In the genomic region with DNA sequence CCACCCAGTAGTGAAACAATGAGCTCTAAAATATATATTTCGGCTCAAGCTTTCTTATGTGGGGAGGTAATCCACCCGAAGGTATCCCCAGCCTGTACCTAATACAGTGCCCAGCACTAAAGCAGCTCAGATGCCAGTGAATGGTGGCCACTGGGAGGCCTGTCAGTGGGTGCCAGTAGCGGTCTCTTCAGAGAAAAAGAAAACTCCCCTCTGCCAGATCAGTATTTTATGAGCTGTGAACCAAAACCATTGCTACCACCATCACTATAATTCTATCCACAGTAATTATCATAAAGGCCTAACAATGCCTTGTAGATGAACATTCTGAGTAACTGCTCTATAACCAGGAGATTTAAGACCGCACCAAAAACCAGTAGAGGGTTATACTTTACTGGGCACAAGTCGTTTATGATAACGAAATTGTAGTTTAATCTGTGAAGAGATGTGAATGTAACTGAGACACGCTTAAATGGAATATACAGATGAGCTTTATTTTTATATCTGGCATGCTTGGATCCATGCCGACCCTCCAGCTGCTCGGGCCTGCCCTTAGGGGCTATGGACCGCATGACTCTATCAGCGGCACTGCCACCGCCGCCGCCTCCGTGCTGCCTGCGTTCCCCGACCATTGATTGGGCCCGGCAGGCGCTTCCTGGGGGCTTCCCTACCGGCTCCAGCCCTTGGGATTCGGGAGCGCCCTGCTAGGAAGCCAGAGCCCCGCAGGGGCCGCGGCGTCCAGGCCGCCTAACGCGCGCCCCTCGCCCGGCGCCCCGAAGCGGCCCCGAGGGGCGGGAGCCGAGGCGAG, we compare ENCODE assay signal across 8 cellular contexts. TPM values are rescaled to one million over a fixed set of nuclear protein-coding genes. Genes with fewer than 3 reads are reported as not detected.
A peak's percentile ranks its signal among the peaks of the same experiment; 100 is the strongest.
DNase-seq lines count a peak whose midpoint lies in the region; ATAC-seq, FAIRE-seq and TF ChIP-seq lines count a peak whose summit lies in the region.

No MANE protein-coding gene starts in this region.

- peak overlapping the region; percentile 99 for H3K18ac ChIP-seq in mesendoderm (ENCODE audit: low read length)

- TF ChIP-seq CTCF in endodermal cell (conservative IDR thresholded peaks at IDR 0.05) (no peak), stomach (IDR thresholded peaks at IDR 0.05) (no peak)

- peak; percentile 24 for FAIRE-seq in GM12892 (lab: Jason Lieb, UNC)

- H3K9me3 ChIP-seq in endodermal cell (ENCODE audit: control insufficient read depth, low read length) (no peaks in the 10 kb centered on the region), stomach (no peaks in the 10 kb centered on the region)

- H3K27me3 Mint-ChIP-seq in endodermal cell (ENCODE audit: insufficient read depth) = peaks cover 56% of the 10 kb centered on the region

- H2BK15ac ChIP-seq in mesendoderm (replicated peaks; ENCODE audit: low read depth) = no peak overlapping the region

- H3K36me3 Mint-ChIP-seq in endodermal cell (ENCODE audit: low read depth) = no peaks in the 10 kb centered on the region

- WGBS in endodermal cell (ENCODE audit: insufficient coverage in 1 of 2, insufficient read length in 1 of 2), 2 experiments = 20 to 57% methylated on average over 8 to 39 of the region's 39 CpGs
- WGBS in mesendoderm (ENCODE audit: extremely low coverage, insufficient coverage, low lambda C conversion rate) = no CpG with 5 or more reads among the region's 39 CpGs
- WGBS in stomach, 5 donors = 4 to 7% (median 4%) methylated on average over 19 to 39 of the region's 39 CpGs

- H2BK120ac ChIP-seq in mesendoderm (ENCODE audit: low read depth, low read length) = peak overlapping the region; percentile 46

- ATAC-seq in HG02852 (IDR thresholded peaks at IDR 0.05; ENCODE audit: unreplicated experiment) = peak; percentile 22

- no peak overlapping the region for H3K27ac ChIP-seq in endodermal cell (ENCODE audit: low read depth, low read length)
- H3K27ac ChIP-seq in mesendoderm (ENCODE audit: low read depth, low read length) = no peak overlapping the region
- H3K27ac ChIP-seq in stomach = peak overlapping the region; percentile 95 to 100 (median 99)

- TF ChIP-seq POLR2A in GM12892 (IDR thresholded peaks at IDR 0.05; ENCODE audit: low read depth, low read length) = no peak
- TF ChIP-seq POLR2A in stomach (IDR thresholded peaks at IDR 0.05) = no peak

- H2BK5ac ChIP-seq in mesendoderm (ENCODE audit: low read length) = no peak overlapping the region

- H2AK5ac ChIP-seq in mesendoderm (ENCODE audit: low read length) = no peak overlapping the region

- H3K4me1 ChIP-seq in endodermal cell (ENCODE audit: control insufficient read depth, insufficient read depth, low read length) (no peaks in the 10 kb centered on the region), mesendoderm (ENCODE audit: control insufficient read depth, low read depth, low read length) (no peaks in the 10 kb centered on the region), stomach (peaks cover 10 to 54% (median 30%) of the 10 kb centered on the region in 4 donors)

- no peak overlapping the region for H4K8ac ChIP-seq in mesendoderm (ENCODE audit: low read depth, low read length)

- peaks cover 52% of the 10 kb centered on the region for H3K27me3 ChIP-seq in endodermal cell (ENCODE audit: control insufficient read depth, insufficient read depth, low read length, poor library complexity, severe bottlenecking)
- H3K27me3 ChIP-seq in mesendoderm (ENCODE audit: insufficient read depth, low read length, poor library complexity) = no peaks in the 10 kb centered on the region
- H3K27me3 ChIP-seq in stomach = no peaks in the 10 kb centered on the region

- intact Hi-C loops in stomach (cut with DNase I; ENCODE audit: low total_unique reads) = no loop called here

- DNase-seq in 8988T (peak; percentile 19), GM12892 (ENCODE audit: insufficient read length) (no peak), NCI-H1694 (lab: John Stamatoyannopoulos, UW) (peak; percentile 26), endodermal cell (peak; percentile 79), mesendoderm (peak; percentile 45), stomach (peak; percentile 50)
- peak; percentile 39 for DNase-seq in activated CD4-positive, alpha-beta T cell treated with anti-CD3 and anti-CD28 coated beads, Interleukin-2, amount 50 U/mL, for 1 hour

- no peaks in the 10 kb centered on the region for H3K36me3 ChIP-seq in endodermal cell (ENCODE audit: control insufficient read depth, insufficient read depth, low read length)
- no peaks in the 10 kb centered on the region for H3K36me3 ChIP-seq in mesendoderm (ENCODE audit: control insufficient read depth, insufficient read depth, low read length)
- no peaks in the 10 kb centered on the region for H3K36me3 ChIP-seq in stomach

- H3K23ac ChIP-seq in mesendoderm (ENCODE audit: low read length) = no peak overlapping the region

- TF ChIP-seq EP300 in stomach (IDR thresholded peaks at IDR 0.05) = no peak

- no peak overlapping the region for H3K9ac ChIP-seq in endodermal cell (ENCODE audit: extremely low read depth, low read length, poor library complexity, severe bottlenecking)
- H3K9ac ChIP-seq in mesendoderm (ENCODE audit: low read length) = peak overlapping the region; percentile 80

- H3K79me1 ChIP-seq in mesendoderm (ENCODE audit: low read length) = no peaks in the 10 kb centered on the region

- H3K4me3 ChIP-seq in endodermal cell (ENCODE audit: low read length) = peak overlapping the region; percentile 72
- H3K4me3 ChIP-seq in mesendoderm (ENCODE audit: low read length) = peak overlapping the region; percentile 68
- peak overlapping the region; percentile 73 to 94 (median 78) for H3K4me3 ChIP-seq in stomach

- H3K4ac ChIP-seq in mesendoderm (ENCODE audit: low read depth, low read length) = peak overlapping the region; percentile 97

- H3K4me3 Mint-ChIP-seq in endodermal cell = peak overlapping the region; percentile 85

- H3K4me2 ChIP-seq in mesendoderm (ENCODE audit: low read length) = peak overlapping the region; percentile 31

- H4K5ac ChIP-seq in mesendoderm (ENCODE audit: low read length) = no peak overlapping the region

- H3K9me3 Mint-ChIP-seq in endodermal cell = no peaks in the 10 kb centered on the region

- H3K56ac ChIP-seq in mesendoderm (ENCODE audit: low read length) = peak overlapping the region; percentile 91

- peaks cover 5% of the 10 kb centered on the region for H3K4me1 Mint-ChIP-seq in endodermal cell

- no peak overlapping the region for H3K27ac Mint-ChIP-seq in endodermal cell

- no peaks in the 10 kb centered on the region for H3K79me2 ChIP-seq in mesendoderm (ENCODE audit: control insufficient read depth, insufficient read depth, low read length)

RNA-seq across cellular contexts. Expression of a gene that starts 0.6 kb away (rescaled TPM):
- polyA plus RNA-seq in GM12892 (2012; ENCODE audit: missing spikeins) = 46.8 TPM
- 1 to 10 TPM; 4.4 to 5.6 TPM for total RNA-seq in endodermal cell
- polyA plus RNA-seq in endodermal cell (2013, experiment 1 of 2) = 5.8 TPM
- polyA plus RNA-seq in endodermal cell (2013, experiment 2 of 2) = 5.8 TPM
- polyA plus RNA-seq in mesendoderm (2013, experiment 1 of 2) = 4.9 TPM
- polyA plus RNA-seq in mesendoderm (2013, experiment 2 of 2) = 5.2 TPM
- 10 to 100 TPM in 4 of 5 donors, 1 to 10 TPM in 1; 9.6 to 36.5 (median 23.0) TPM for total RNA-seq in stomach
- 10 to 100 TPM; 10.4 to 19.7 (median 15.3) TPM for polyA plus RNA-seq in stomach

Comparison
In these comparisons a context has a peak if more than half of its experiments do, and no peak if none do; other contexts are left out.
1. H3K27ac ChIP-seq: peak in stomach (5 of 5); none in endodermal cell (single experiment) and mesendoderm (single experiment).
2. Peak in every context shown above with its lines, with median percentiles within 50 percentile points of each other: H3K4me3 ChIP-seq.